In the genomic region with DNA sequence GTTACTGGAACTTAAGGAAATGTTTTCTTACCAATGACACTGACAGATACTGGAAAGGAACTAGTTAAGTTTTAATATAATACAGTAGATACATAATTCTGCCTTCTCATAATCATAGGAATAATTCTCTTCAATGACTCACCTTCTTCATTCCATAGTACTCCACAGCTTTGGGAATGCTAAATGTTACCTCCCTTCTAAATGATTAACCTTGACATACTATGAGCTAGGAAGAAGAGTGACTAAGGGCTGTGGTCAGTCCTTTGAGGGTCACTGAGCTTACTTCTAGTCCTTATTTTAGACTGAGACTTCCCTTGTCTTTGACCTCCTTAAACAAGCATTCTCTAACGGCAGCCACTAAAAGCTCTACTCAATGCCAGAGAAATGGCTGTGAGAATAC, we compare ENCODE assay signal across 16 cellular contexts.
A peak's percentile ranks its signal among the peaks of the same experiment; 100 is the strongest.
DNase-seq lines count a peak whose midpoint lies in the region; ATAC-seq and TF ChIP-seq lines count a peak whose summit lies in the region.
"Had no signal": no experiment of that assay in that cellular context is flagged by ENCODE, and none has a peak within 500 bp of the region (broad histone marks: within the 10 kb centered on the region; RNA-seq: fewer than 3 reads in every experiment).

No MANE protein-coding gene starts in this region.

- WGBS in smooth muscle cell (ENCODE audit: low lambda C conversion rate): 50% methylated on average over 1 of the region's 1 CpG

- H3K4me3 ChIP-seq in fibroblast of pulmonary artery (replicated peaks; ENCODE audit: low read depth, low read length) (no peak overlapping the region), smooth muscle cell (no peak overlapping the region)
- H3K4me3 ChIP-seq: coronary artery, testis had no signal

- no peaks in the 10 kb centered on the region for H3K36me3 Mint-ChIP-seq in HFFc6 (ENCODE audit: low read depth)
- H3K36me3 Mint-ChIP-seq: natural killer cell treated with Interleukin-12 subunit alpha and Interleukin-12 subunit beta and Interleukin-15 and Interleukin-18, amount 100 ng/mL, for 72 hours had no signal

- no peak overlapping the region for H3K9ac ChIP-seq in smooth muscle cell (ENCODE audit: low read depth)

- no peak overlapping the region for H2AFZ ChIP-seq in smooth muscle cell (ENCODE audit: low read depth)

- H3K79me2 ChIP-seq in smooth muscle cell (ENCODE audit: low read depth): peaks cover 19% of the 10 kb centered on the region

- no peaks in the 10 kb centered on the region for H3K27me3 ChIP-seq in smooth muscle cell (ENCODE audit: low read depth)
- H3K27me3 ChIP-seq: testis had no signal

- H3K4me3 Mint-ChIP-seq in HFFc6: peak overlapping the region; percentile 47
- H3K4me3 Mint-ChIP-seq: activated CD8-positive, alpha-beta memory T cell treated with anti-CD3 and anti-CD28 coated beads, Interleukin-2, amount 10 ng/mL, durations not matched to agents 7 days and 5 days; activated naive CD4-positive, alpha-beta T cell treated with anti-CD3 and anti-CD28 coated beads, Interleukin-2, amount 50 U/mL, for 24 hours; natural killer cell treated with Interleukin-12 subunit alpha and Interleukin-12 subunit beta and Interleukin-15 and Interleukin-18, amount 100 ng/mL, for 72 hours had no signal

- no peaks in the 10 kb centered on the region for H3K9me3 Mint-ChIP-seq in HFFc6
- H3K9me3 Mint-ChIP-seq: activated naive CD4-positive, alpha-beta T cell treated with anti-CD3 and anti-CD28 coated beads, Interleukin-2, amount 50 U/mL, for 24 hours; natural killer cell treated with Interleukin-12 subunit alpha and Interleukin-12 subunit beta and Interleukin-15 and Interleukin-18, amount 100 ng/mL, for 72 hours had no signal

- H3F3A ChIP-seq in smooth muscle cell (ENCODE audit: low read depth): no peaks in the 10 kb centered on the region

- H3K4me1 ChIP-seq in smooth muscle cell (ENCODE audit: low read depth): no peaks in the 10 kb centered on the region
- H3K4me1 ChIP-seq: Caco-2, testis had no signal

- peak overlapping the region; percentile 4 for H3K27ac ChIP-seq in smooth muscle cell (ENCODE audit: low read depth)
- H3K27ac ChIP-seq: coronary artery, testis had no signal

- ATAC-seq in HG03442 (IDR thresholded peaks at IDR 0.05; ENCODE audit: unreplicated experiment) (no peak), GM21717 (IDR thresholded peaks at IDR 0.05; ENCODE audit: unreplicated experiment) (no peak), GM18861 (IDR thresholded peaks at IDR 0.05; ENCODE audit: unreplicated experiment) (no peak)
- ATAC-seq: activated CD8-positive, alpha-beta memory T cell treated with anti-CD3 and anti-CD28 coated beads, Interleukin-2, amount 10 ng/mL, durations not matched to agents 7 days and 5 days; left cardiac atrium; natural killer cell treated with Interleukin-12 subunit alpha and Interleukin-12 subunit beta and Interleukin-15 and Interleukin-18, amount 100 ng/mL, for 72 hours had no signal

- H3K4me1 Mint-ChIP-seq in HFFc6 (ENCODE audit: low read depth): peaks cover 44% of the 10 kb centered on the region

- H4K20me1 ChIP-seq in smooth muscle cell (ENCODE audit: low read depth): peaks cover 86% of the 10 kb centered on the region

- no peak overlapping the region for H3K4me2 ChIP-seq in smooth muscle cell

- peak overlapping the region; percentile 58 for H3K27ac Mint-ChIP-seq in HFFc6
- H3K27ac Mint-ChIP-seq: activated CD8-positive, alpha-beta memory T cell treated with anti-CD3 and anti-CD28 coated beads, Interleukin-2, amount 10 ng/mL, durations not matched to agents 7 days and 5 days; natural killer cell treated with Interleukin-12 subunit alpha and Interleukin-12 subunit beta and Interleukin-15 and Interleukin-18, amount 100 ng/mL, for 72 hours had no signal

- DNase-seq in HFFc6 (peak; percentile 75), SW480 (ENCODE audit: low spot score) (peak; percentile 41), fibroblast of pulmonary artery (ENCODE audit: low read depth) (peak; percentile 47), smooth muscle cell (lab: John Stamatoyannopoulos, UW; ENCODE audit: unreplicated experiment) (no peak)
- DNase-seq: activated CD8-positive, alpha-beta memory T cell treated with anti-CD3 and anti-CD28 coated beads, Interleukin-2, amount 10 ng/mL, durations not matched to agents 7 days and 5 days; Caco-2; left cardiac atrium; NCI-H1417 treated with DMSO at 0.1 percent for 48 hours; NCI-H526 treated with DMSO at 0.1 percent for 48 hours; testis had no signal

- no peaks in the 10 kb centered on the region for H3K9me3 ChIP-seq in smooth muscle cell (replicated peaks; ENCODE audit: low read depth)
- H3K9me3 ChIP-seq: Caco-2, testis had no signal

- peaks cover 2% of the 10 kb centered on the region for H3K27me3 Mint-ChIP-seq in HFFc6 (ENCODE audit: insufficient read depth)
- H3K27me3 Mint-ChIP-seq: activated CD8-positive, alpha-beta memory T cell treated with anti-CD3 and anti-CD28 coated beads, Interleukin-2, amount 10 ng/mL, durations not matched to agents 7 days and 5 days; activated naive CD4-positive, alpha-beta T cell treated with anti-CD3 and anti-CD28 coated beads, Interleukin-2, amount 50 U/mL, for 24 hours; natural killer cell treated with Interleukin-12 subunit alpha and Interleukin-12 subunit beta and Interleukin-15 and Interleukin-18, amount 100 ng/mL, for 72 hours had no signal

- no peaks in the 10 kb centered on the region for H3K36me3 ChIP-seq in smooth muscle cell (ENCODE audit: low read depth)

- TF ChIP-seq CTCF in HFFc6 (IDR thresholded peaks at IDR 0.05) (no peak), fibroblast of pulmonary artery (IDR thresholded peaks at IDR 0.05; ENCODE audit: low read length, missing control alignments) (no peak), smooth muscle cell (IDR thresholded peaks at IDR 0.05; ENCODE audit: borderline replicate concordance, insufficient read depth, poor library complexity, severe bottlenecking) (no peak)
